ENCODE assay signal across 21 cellular contexts in genomic region chr16:27583634-27584033, GRCh38.
"Had no signal": no experiment of that assay in that cellular context is flagged by ENCODE, and none has a peak within 500 bp of the region (broad histone marks: within the 10 kb centered on the region; RNA-seq: fewer than 3 reads in every experiment).

No MANE protein-coding gene starts in this region.

- H3K27me3 ChIP-seq: pancreas, sigmoid colon, spleen, suprapubic skin, tibial artery, upper lobe of right lung had no signal

- DNase-seq: hypothalamus; immature natural killer cell; kidney; left ventricle myocardium inferior; naive thymus-derived CD8-positive, alpha-beta T cell; nucleus accumbens; pancreas; retina; right cardiac atrium; sigmoid colon; small intestine; spleen; stimulated activated CD4-positive, alpha-beta T cell treated with anti-CD3 and anti-CD28 coated beads, Interleukin-4, amount 100 ng/mL, for 24 hours; stimulated activated naive CD4-positive, alpha-beta T cell; tibial artery; trophoblast cell; upper lobe of right lung had no signal

- H3K36me3 ChIP-seq: pancreas, prostate gland, suprapubic skin, thoracic aorta, tibial artery, upper lobe of right lung had no signal

- H3K4me1 ChIP-seq: left ventricle myocardium inferior, spleen, upper lobe of right lung had no signal

- H3K4me3 ChIP-seq: left ventricle myocardium inferior, lung, pancreas, prostate gland, sigmoid colon, spleen, suprapubic skin, thoracic aorta, tibial artery, upper lobe of right lung had no signal

- H3K9me3 ChIP-seq: left ventricle myocardium inferior, pancreas, prostate gland, sigmoid colon, suprapubic skin, thoracic aorta, upper lobe of right lung had no signal

- H3K27ac ChIP-seq: left ventricle myocardium inferior, sigmoid colon, spleen, suprapubic skin, thoracic aorta, tibial artery, upper lobe of right lung had no signal
